In genomic region chrX:25011589-25012432, GRCh38 we compare ENCODE assay signal across 21 cellular contexts. TPM values are rescaled to one million over a fixed set of nuclear protein-coding genes. Genes with fewer than 3 reads are reported as not detected.
DNase-seq lines count a peak whose midpoint lies in the region; ATAC-seq and TF ChIP-seq lines count a peak whose summit lies in the region.
"Had no signal": no experiment of that assay in that cellular context is flagged by ENCODE, and none has a peak within 500 bp of the region (broad histone marks: within the 10 kb centered on the region; RNA-seq: fewer than 3 reads in every experiment).

No MANE protein-coding gene starts in this region.

- no peak for DNase-seq in activated CD8-positive, alpha-beta memory T cell treated with anti-CD3 and anti-CD28 coated beads, Interleukin-2, amount 10 ng/mL, durations not matched to agents 7 days and 5 days
- no peak for DNase-seq in activated CD8-positive, alpha-beta memory T cell treated with anti-CD3 and anti-CD28 coated beads, Interleukin-2, amount 50 U/mL, for 4 hours
- no peak for DNase-seq in SK-N-MC (ENCODE audit: low read depth, low spot score)
- DNase-seq in kidney tubule cell (ENCODE audit: low spot score): peak; percentile 19
- DNase-seq in HuH-7.5 (ENCODE audit: low spot score): no peak
- DNase-seq in AG08396 (ENCODE audit: low spot score): no peak
- DNase-seq in smooth muscle cell (lab: John Stamatoyannopoulos, UW; ENCODE audit: unreplicated experiment): no peak
- DNase-seq: activated CD4-positive, alpha-beta T cell treated with anti-CD3 and anti-CD28 coated beads for 1 hour; foreskin melanocyte; KG1; naive thymus-derived CD8-positive, alpha-beta T cell; NCI-H1105; SHP77 had no signal

- H3K9ac ChIP-seq in SK-N-MC (ENCODE audit: insufficient read length): no peak overlapping the region
- no peak overlapping the region for H3K9ac ChIP-seq in smooth muscle cell (ENCODE audit: low read depth)

- H3K4me3 ChIP-seq in SK-N-MC (peak overlapping the region; percentile 72; the same call in 1 of the 2 replicates), smooth muscle cell (no peak overlapping the region)
- H3K4me3 ChIP-seq: cardiac muscle cell had no signal

- peaks cover 97% of the 10 kb centered on the region for H3K27me3 ChIP-seq in smooth muscle cell (ENCODE audit: low read depth)

- no peaks in the 10 kb centered on the region for H3K36me3 Mint-ChIP-seq in activated CD8-positive, alpha-beta memory T cell treated with anti-CD3 and anti-CD28 coated beads, Interleukin-2, amount 10 ng/mL, durations not matched to agents 7 days and 5 days
- H3K36me3 Mint-ChIP-seq: activated naive CD8-positive, alpha-beta T cell; naive thymus-derived CD8-positive, alpha-beta T cell had no signal

- no peak for TF ChIP-seq CTCF in smooth muscle cell (IDR thresholded peaks at IDR 0.05; ENCODE audit: borderline replicate concordance, insufficient read depth, poor library complexity, severe bottlenecking)

- H3K4me1 ChIP-seq in smooth muscle cell (ENCODE audit: low read depth): peaks cover 24% of the 10 kb centered on the region

- peak overlapping the region; percentile 20 for H3K4me3 Mint-ChIP-seq in activated CD8-positive, alpha-beta memory T cell treated with anti-CD3 and anti-CD28 coated beads, Interleukin-2, amount 10 ng/mL, durations not matched to agents 7 days and 5 days

- H4K20me1 ChIP-seq in smooth muscle cell (ENCODE audit: low read depth): peaks cover under 1% of the 10 kb centered on the region

- H2AFZ ChIP-seq in smooth muscle cell (ENCODE audit: low read depth): no peak overlapping the region

- no peak overlapping the region for H3K27ac Mint-ChIP-seq in activated CD8-positive, alpha-beta memory T cell treated with anti-CD3 and anti-CD28 coated beads, Interleukin-2, amount 10 ng/mL, durations not matched to agents 7 days and 5 days
- H3K27ac Mint-ChIP-seq: activated naive CD8-positive, alpha-beta T cell; naive thymus-derived CD8-positive, alpha-beta T cell; T-helper 2 cell treated with Interferon-gamma antibody and Interleukin-4, amounts not matched to agents 5 μg/mL and 100 μg/mL, for 36 hours had no signal

- H3K4me1 Mint-ChIP-seq in activated CD8-positive, alpha-beta memory T cell treated with anti-CD3 and anti-CD28 coated beads, Interleukin-2, amount 10 ng/mL, durations not matched to agents 7 days and 5 days: peaks cover 7% of the 10 kb centered on the region

- H3K27ac ChIP-seq in SK-N-MC: no peak overlapping the region
- H3K27ac ChIP-seq in temporal lobe (ENCODE audit: low read depth, low read length): peak overlapping the region; percentile 36
- H3K27ac ChIP-seq in smooth muscle cell (ENCODE audit: low read depth): no peak overlapping the region
- H3K27ac ChIP-seq: cardiac muscle cell, skin epidermis, upper lobe of left lung had no signal

- no peaks in the 10 kb centered on the region for H3K79me2 ChIP-seq in smooth muscle cell (ENCODE audit: low read depth)

- CTCF ChIA-PET in activated CD8-positive, alpha-beta memory T cell treated with anti-CD3 and anti-CD28 coated beads, Interleukin-2, amount 10 ng/mL, durations not matched to agents 7 days and 5 days (lab: Charles Lee): interaction anchor here (1.1 to 6.0 kb wide), 3 partner anchors 10 to 173 kb away, joined by 3 to 28 read pairs (median 3); no protein-coding TSS in a partner anchor

- no peaks in the 10 kb centered on the region for H3F3A ChIP-seq in smooth muscle cell (ENCODE audit: low read depth)

- no peaks in the 10 kb centered on the region for H3K9me3 Mint-ChIP-seq in activated CD8-positive, alpha-beta memory T cell treated with anti-CD3 and anti-CD28 coated beads, Interleukin-2, amount 10 ng/mL, durations not matched to agents 7 days and 5 days (ENCODE audit: low read depth)
- H3K9me3 Mint-ChIP-seq: T-helper 2 cell treated with Interferon-gamma antibody and Interleukin-4, amounts not matched to agents 5 μg/mL and 100 μg/mL, for 36 hours had no signal

- peaks cover 78% of the 10 kb centered on the region for H3K27me3 Mint-ChIP-seq in activated CD8-positive, alpha-beta memory T cell treated with anti-CD3 and anti-CD28 coated beads, Interleukin-2, amount 10 ng/mL, durations not matched to agents 7 days and 5 days

- H3K36me3 ChIP-seq in SK-N-MC (ENCODE audit: insufficient read depth, low read length) (no peaks in the 10 kb centered on the region), smooth muscle cell (ENCODE audit: low read depth) (no peaks in the 10 kb centered on the region)
- H3K36me3 ChIP-seq: cardiac muscle cell, upper lobe of left lung had no signal

- WGBS in smooth muscle cell (ENCODE audit: low lambda C conversion rate): 3% methylated on average over 32 of the region's 32 CpGs

- H3K9me3 ChIP-seq in SK-N-MC (ENCODE audit: low read depth, low read length) (no peaks in the 10 kb centered on the region), smooth muscle cell (replicated peaks; ENCODE audit: low read depth) (no peaks in the 10 kb centered on the region)
- H3K9me3 ChIP-seq: upper lobe of left lung had no signal

- ATAC-seq in activated CD8-positive, alpha-beta memory T cell treated with anti-CD3 and anti-CD28 coated beads, Interleukin-2, amount 10 ng/mL, durations not matched to agents 7 days and 5 days: no peak
- ATAC-seq: naive thymus-derived CD8-positive, alpha-beta T cell had no signal

- H3K4me2 ChIP-seq in smooth muscle cell: no peak overlapping the region

RNA-seq across cellular contexts. Expression of gene ARX, which starts 4.0 kb away (rescaled TPM):
- not detected for total RNA-seq in activated CD8-positive, alpha-beta memory T cell treated with anti-CD3 and anti-CD28 coated beads, Interleukin-2, amount 10 ng/mL, durations not matched to agents 7 days and 5 days
- 6.9 TPM for total RNA-seq in temporal lobe
- not detected in 2 replicates for total RNA-seq in smooth muscle cell
- polyA plus RNA-seq in smooth muscle cell: 0.08 TPM in 1 of 2 replicates, not detected in the other
- total RNA-seq: cardiac muscle cell; lung microvascular endothelial cell; naive thymus-derived CD8-positive, alpha-beta T cell had no signal
- polyA plus RNA-seq: AG04450; cardiac muscle cell; naive thymus-derived CD8-positive, alpha-beta T cell had no signal
